ENCODE assay signal across 11 cellular contexts in the genomic region with DNA sequence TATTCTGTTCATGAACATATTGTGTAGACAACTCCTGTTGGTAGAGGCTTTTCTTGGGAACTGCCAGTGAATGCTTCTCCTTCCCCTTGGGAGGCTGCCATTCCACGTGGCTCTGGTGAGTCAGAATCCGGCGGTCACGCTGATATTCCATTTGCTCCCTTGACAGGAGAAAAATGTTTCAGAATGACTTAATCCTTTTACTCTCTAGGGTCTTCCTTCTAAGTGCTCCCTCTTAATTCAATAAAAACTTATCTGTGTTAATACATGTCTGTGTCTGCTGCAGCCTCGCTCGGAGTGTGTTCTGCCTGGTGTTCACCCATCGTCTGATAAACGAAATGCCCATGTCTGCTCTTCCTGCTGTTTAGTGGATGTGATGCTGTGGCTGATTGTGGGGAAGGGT.
DNase-seq lines count a peak whose midpoint lies in the region; ATAC-seq and TF ChIP-seq lines count a peak whose summit lies in the region.
"Had no signal": no experiment of that assay in that cellular context is flagged by ENCODE, and none has a peak within 500 bp of the region (broad histone marks: within the 10 kb centered on the region; RNA-seq: fewer than 3 reads in every experiment).

No MANE protein-coding gene starts in this region.

- no peaks in the 10 kb centered on the region for H3K36me3 ChIP-seq in osteoblast (ENCODE audit: insufficient read depth, low read length)

- H4K20me1 ChIP-seq in osteoblast (ENCODE audit: insufficient read depth, low read length), result no peaks in the 10 kb centered on the region

- H3K4me1 ChIP-seq in osteoblast (ENCODE audit: insufficient read depth, low read length), result peaks cover 26% of the 10 kb centered on the region

- H3K4me2 ChIP-seq in osteoblast (ENCODE audit: insufficient read depth, low read length), result peak overlapping the region; percentile 63

- H3K27me3 ChIP-seq in osteoblast (ENCODE audit: insufficient read depth, low read length), result no peaks in the 10 kb centered on the region

- ATAC-seq in GM21367 (IDR thresholded peaks at IDR 0.05; ENCODE audit: unreplicated experiment), result no peak
- no peak for ATAC-seq in HG02763 (IDR thresholded peaks at IDR 0.05; ENCODE audit: unreplicated experiment)
- ATAC-seq: stimulated activated naive CD8-positive, alpha-beta T cell treated with anti-CD3 and anti-CD28 coated beads, Interleukin-15, Interleukin-2, amounts not matched to agents 100 U/mL and 50 U/mL, for 24 hours had no signal

- POLR2A ChIA-PET in RWPE1 (lab: Yijun Ruan, JAX; ENCODE audit: low non-redundant PET), result no interaction called here

- CTCF ChIA-PET in RWPE1 (lab: Yijun Ruan, JAX), result no interaction called here

- H2AFZ ChIP-seq in osteoblast (ENCODE audit: low read length), result peak overlapping the region; percentile 70

- H3K27ac ChIP-seq in RWPE1 (no peak overlapping the region), osteoblast (ENCODE audit: low read depth, low read length) (peak overlapping the region; percentile 81)

- TF ChIP-seq CTCF in AG09309 (IDR thresholded peaks at IDR 0.05; ENCODE audit: control insufficient read depth, insufficient read depth, low read depth, low read length, missing control alignments) (no peak), RWPE1 (conservative IDR thresholded peaks at IDR 0.05; ENCODE audit: low read depth) (no peak), fibroblast of villous mesenchyme (IDR thresholded peaks at IDR 0.05; ENCODE audit: insufficient read depth, low read depth, low read length) (no peak), osteoblast (IDR thresholded peaks at IDR 0.05; ENCODE audit: extremely low read depth, low read depth, low read length) (no peak)

- H3K9me3 ChIP-seq in osteoblast (ENCODE audit: low read depth, low read length), result no peaks in the 10 kb centered on the region

- DNase-seq in AG09309 (ENCODE audit: low read depth), result peak; percentile 55
- peak; percentile 34 for DNase-seq in RWPE1 (ENCODE audit: low spot score)
- DNase-seq in fibroblast of villous mesenchyme (ENCODE audit: low read depth), result peak; percentile 94
- peak; percentile 66 for DNase-seq in osteoblast (ENCODE audit: insufficient read length, low spot score, missing footprints)
- DNase-seq in cortex of kidney (lab: John Stamatoyannopoulos, UW), result no peak
- DNase-seq in NCI-H1105 treated with DMSO at 0.1 percent for 48 hours (lab: John Stamatoyannopoulos, UW), result no peak
- DNase-seq: DMS53; NCI-H2171 treated with DMSO at 0.1 percent for 48 hours; stimulated activated naive CD8-positive, alpha-beta T cell treated with anti-CD3 and anti-CD28 coated beads, Interleukin-15, Interleukin-2, amounts not matched to agents 100 U/mL and 50 U/mL, for 24 hours had no signal

- no peaks in the 10 kb centered on the region for H3K79me2 ChIP-seq in osteoblast (ENCODE audit: insufficient read depth, low read length)

- H3K4me3 ChIP-seq in AG09309 (ENCODE audit: control insufficient read depth, low read depth, low read length) (no peak overlapping the region), fibroblast of villous mesenchyme (ENCODE audit: low read depth, low read length) (no peak overlapping the region), osteoblast (ENCODE audit: insufficient read depth, low read length) (peak overlapping the region; percentile 31)

Comparison
In these comparisons a context has a peak if more than half of its experiments do, and no peak if none do; other contexts are left out.
1. DNase-seq: peak in AG09309 (single experiment), RWPE1 (single experiment), fibroblast of villous mesenchyme (single experiment) and osteoblast (single experiment); none in cortex of kidney (single experiment) and NCI-H1105 treated with DMSO at 0.1 percent for 48 hours (single experiment).